Comparison of ENCODE assay signal across 8 cellular contexts in genomic region chr15:40100947-40101905, GRCh38. TPM values are rescaled to one million over a fixed set of nuclear protein-coding genes. Genes with fewer than 3 reads are reported as not detected.
DNase-seq lines count a peak whose midpoint lies in the region; ATAC-seq and TF ChIP-seq lines count a peak whose summit lies in the region.

No MANE protein-coding gene starts in this region.

- no peaks in the 10 kb centered on the region for H3K9me2 ChIP-seq in SU-DHL-6 (replicated peaks; ENCODE audit: insufficient read depth, low read length)

- H3K27ac ChIP-seq in SU-DHL-6 (ENCODE audit: low read depth, low read length) (peak overlapping the region; percentile 98), right lobe of liver (peak overlapping the region in 1 of 3 donors; percentile 1), thyroid gland (peak overlapping the region; percentile 89 to 96 (median 92))

- peaks cover 6% of the 10 kb centered on the region for H3K36me3 ChIP-seq in SU-DHL-6 (ENCODE audit: low read length)
- no peaks in the 10 kb centered on the region for H3K36me3 ChIP-seq in right lobe of liver
- H3K36me3 ChIP-seq in thyroid gland: no peaks in the 10 kb centered on the region

- H3K27me3 Mint-ChIP-seq in activated naive CD4-positive, alpha-beta T cell treated with anti-CD3 and anti-CD28 coated beads for 36 hours (ENCODE audit: low read depth): no peaks in the 10 kb centered on the region

- TF ChIP-seq CTCF in SU-DHL-6 (IDR thresholded peaks at IDR 0.05; ENCODE audit: insufficient read depth, low read length, poor library complexity, severe bottlenecking) (no peak), right lobe of liver (IDR thresholded peaks at IDR 0.05) (no peak), thyroid gland (IDR thresholded peaks at IDR 0.05) (no peak)

- H3K4me1 ChIP-seq in right lobe of liver (peaks cover 6 to 82% (median 44%) of the 10 kb centered on the region in 4 donors), thyroid gland (peaks cover 99 to 100% of the 10 kb centered on the region in 2 donors)

- peaks cover 90% of the 10 kb centered on the region for H3F3A ChIP-seq in SU-DHL-6 (ENCODE audit: insufficient read depth)

- H3K4me3 Mint-ChIP-seq in activated naive CD4-positive, alpha-beta T cell treated with anti-CD3 and anti-CD28 coated beads for 36 hours: no peak overlapping the region

- no peaks in the 10 kb centered on the region for H3K9me3 Mint-ChIP-seq in activated naive CD4-positive, alpha-beta T cell treated with anti-CD3 and anti-CD28 coated beads for 36 hours

- no peaks in the 10 kb centered on the region for H3K36me3 Mint-ChIP-seq in activated naive CD4-positive, alpha-beta T cell treated with anti-CD3 and anti-CD28 coated beads for 36 hours (ENCODE audit: low read depth)

- no peaks in the 10 kb centered on the region for H4K20me1 ChIP-seq in SU-DHL-6 (ENCODE audit: low read depth, low read length)

- H3K4me3 ChIP-seq in SU-DHL-6 (ENCODE audit: insufficient read depth, low read length, poor library complexity, severe bottlenecking) (no peak overlapping the region), right lobe of liver (no peak overlapping the region), thyroid gland (replicated peaks in 1 of 3) (no peak overlapping the region)

- no peak overlapping the region for H2AFZ ChIP-seq in SU-DHL-6 (ENCODE audit: low read depth, low read length, severe bottlenecking)

- H3K4me2 ChIP-seq in SU-DHL-6 (ENCODE audit: low read depth, low read length, poor library complexity, severe bottlenecking): peak overlapping the region; percentile 70

- intact Hi-C loops in activated naive CD4-positive, alpha-beta T cell treated with anti-CD3 and anti-CD28 coated beads for 36 hours (cut with micrococcal nuclease): no loop called here
- intact Hi-C loops in right lobe of liver (cut with DNase I): loop anchor here in 1 of 2 donors (10.0 kb wide), 1 partner anchor 56 kb away; no protein-coding TSS in a partner anchor
- intact Hi-C loops in thyroid gland (cut with DNase I): no loop called here

- H3K27ac Mint-ChIP-seq in activated naive CD4-positive, alpha-beta T cell treated with anti-CD3 and anti-CD28 coated beads for 36 hours: peak overlapping the region; percentile 39

- ATAC-seq in right lobe of liver: peak; percentile 31 to 55 (median 36)

- H3K9ac ChIP-seq in SU-DHL-6 (ENCODE audit: low read length): peak overlapping the region; percentile 68

- CTCF ChIA-PET in activated naive CD4-positive, alpha-beta T cell treated with anti-CD3 and anti-CD28 coated beads for 36 hours (lab: Charles Lee): interaction anchor here (0.7 to 14.7 kb wide), 4 partner anchors 10 to 116 kb away, joined by 3 to 189 read pairs (median 92); partner anchors contain the start of gene BMF

- H3K27me3 ChIP-seq in SU-DHL-6 (ENCODE audit: low read length) (no peaks in the 10 kb centered on the region), right lobe of liver (no peaks in the 10 kb centered on the region), thyroid gland (no peaks in the 10 kb centered on the region)

- H3K9me3 ChIP-seq in SU-DHL-6 (ENCODE audit: insufficient read depth, low read length) (no peaks in the 10 kb centered on the region), right lobe of liver (no peaks in the 10 kb centered on the region), thyroid gland (no peaks in the 10 kb centered on the region)

- 16% methylated on average over 5 of the region's 6 CpGs for WGBS in right lobe of liver (ENCODE audit: insufficient coverage, low coverage, low lambda C conversion rate, missing lambda C conversion rate)
- 69 to 77% methylated on average over 6 of the region's 6 CpGs for WGBS in thyroid gland, 2 donors

- peaks cover 57% of the 10 kb centered on the region for H3K79me2 ChIP-seq in SU-DHL-6 (ENCODE audit: insufficient read depth, low read length)

- no peak for DNase-seq in activated naive CD4-positive, alpha-beta T cell treated with anti-CD3 and anti-CD28 coated beads for 36 hours
- no peak for DNase-seq in activated naive CD4-positive, alpha-beta T cell (lab: John Stamatoyannopoulos, UW)
- DNase-seq in right lobe of liver (peak in 1 of 3 donors; percentile 64), thyroid gland (no peak), C1 segment of cervical spinal cord (lab: John Stamatoyannopoulos, UW) (no peak), iPS-NIHi7 (ENCODE audit: extremely low spot score) (no peak), NCI-H128 (lab: John Stamatoyannopoulos, UW; ENCODE audit: unreplicated experiment) (no peak)

- TF ChIP-seq POLR2A in right lobe of liver (IDR thresholded peaks at IDR 0.05) (no peak), thyroid gland (IDR thresholded peaks at IDR 0.05) (no peak)

- H3K4me1 Mint-ChIP-seq in activated naive CD4-positive, alpha-beta T cell treated with anti-CD3 and anti-CD28 coated beads for 36 hours (ENCODE audit: low read depth): peaks cover 74% of the 10 kb centered on the region

RNA-seq across cellular contexts. Expression of gene BMF, which starts 7.5 kb away (rescaled TPM):
- 10 to 100 TPM in 1 of 2 experiments, 1 to 10 TPM in 1; 9.4 to 10.3 TPM for total RNA-seq in activated naive CD4-positive, alpha-beta T cell treated with anti-CD3 and anti-CD28 coated beads for 36 hours
- total RNA-seq in right lobe of liver (1 to 10 TPM; 1.7 to 7.3 (median 3.4) TPM), thyroid gland (10 to 100 TPM; 31.9 to 49.3 (median 37.2) TPM)

RNA-seq across cellular contexts. Expression of gene BUB1B, which starts 59.6 kb away (rescaled TPM):
- 100 to 1,000 TPM; 102 to 106 TPM for total RNA-seq in activated naive CD4-positive, alpha-beta T cell treated with anti-CD3 and anti-CD28 coated beads for 36 hours
- total RNA-seq in right lobe of liver (1 to 10 TPM in 3 of 6 experiments, under 1 TPM in 2, not detected in 1; 0.39 to 1.7 (median 1.2) TPM), thyroid gland (1 to 10 TPM in 2 of 4 donors, under 1 TPM in 2; 0.20 to 3.7 (median 1.4) TPM)

Comparison
In these comparisons a context has a peak if more than half of its experiments do, and no peak if none do; other contexts are left out.
1. RNA of gene BUB1B, which starts 59.6 kb away (total RNA-seq): 102 to 106 TPM in activated naive CD4-positive, alpha-beta T cell treated with anti-CD3 and anti-CD28 coated beads for 36 hours; 0.20 to 3.7 TPM in thyroid gland and 0.39 to 1.7 TPM in right lobe of liver; every median in the first group is over 10 times any median in the second.